8 cellular contexts compared by ENCODE assay signal in genomic region chr15:68230157-68231100, GRCh38. TPM values are rescaled to one million over a fixed set of nuclear protein-coding genes. Genes with fewer than 3 reads are reported as not detected.
A peak's percentile ranks its signal among the peaks of the same experiment; 100 is the strongest.
DNase-seq lines count a peak whose midpoint lies in the region; TF ChIP-seq lines count a peak whose summit lies in the region.

No MANE protein-coding gene starts in this region.

- H3K27ac ChIP-seq in KOPT-K1 (ENCODE audit: low read depth, low read length, poor library complexity, severe bottlenecking), result peak overlapping the region; percentile 85
- peak overlapping the region; percentile 88 to 91 for H3K27ac ChIP-seq in liver (ENCODE audit: low read depth in 1 of 2, low read length in 2 of 2)
- peak overlapping the region; percentile 85 to 93 (median 86) for H3K27ac ChIP-seq in tibial nerve

- no peak for TF ChIP-seq POLR2A in tibial nerve (IDR thresholded peaks at IDR 0.05)

- H3K36me3 ChIP-seq in KOPT-K1 (ENCODE audit: insufficient read depth, low read length) (no peaks in the 10 kb centered on the region), liver (ENCODE audit: control insufficient read depth in 4 of 4, insufficient read depth in 3 of 4, low read depth in 1 of 4, low read length in 3 of 4) (no peaks in the 10 kb centered on the region), tibial nerve (no peaks in the 10 kb centered on the region)

- H3K9me3 ChIP-seq in KOPT-K1 (ENCODE audit: insufficient read depth, low read length, poor library complexity, severe bottlenecking) (no peaks in the 10 kb centered on the region), liver (ENCODE audit: control insufficient read depth in 4 of 4, low read length in 3 of 4) (no peaks in the 10 kb centered on the region), tibial nerve (no peaks in the 10 kb centered on the region)

- in situ Hi-C loops in astrocyte of the cerebellum (cut with HindIII; ENCODE audit: low sequenced_read_pairs), result no loop called here

- 65% methylated on average over 20 of the region's 20 CpGs for WGBS in liver
- 59 to 63% methylated on average over 20 of the region's 20 CpGs for WGBS in tibial nerve, 2 donors

- DNase-seq in DMS53 (lab: John Stamatoyannopoulos, UW) (peak; percentile 47), DMS53 treated with DMSO at 0.1 percent for 48 hours (lab: John Stamatoyannopoulos, UW; ENCODE audit: unreplicated experiment) (no peak), astrocyte of the cerebellum (ENCODE audit: low read depth) (no peak), tibial nerve (ENCODE audit: low spot score in 2 of 2) (no peak), COLO829 (ENCODE audit: low spot score) (no peak), activated gamma-delta T cell treated with Interleukin-2 at 50 U/mL for 16 hours (no peak)

- H3K9ac ChIP-seq in liver (ENCODE audit: low read depth in 1 of 2, low read length in 2 of 2), result peak overlapping the region; percentile 48 to 60

- no peak for TF ChIP-seq CTCF in astrocyte of the cerebellum (IDR thresholded peaks at IDR 0.05; ENCODE audit: low read depth, low read length, missing control alignments)
- no peak for TF ChIP-seq CTCF in liver (IDR thresholded peaks at IDR 0.05; ENCODE audit: low read depth, low read length, missing input control)
- no peak for TF ChIP-seq CTCF in tibial nerve (IDR thresholded peaks at IDR 0.05)

- no peak for TF ChIP-seq EP300 in tibial nerve (IDR thresholded peaks at IDR 0.05)

- no peaks in the 10 kb centered on the region for H3K27me3 ChIP-seq in liver (ENCODE audit: control insufficient read depth in 4 of 4, insufficient read depth in 4 of 4, low read length in 3 of 4)
- no peaks in the 10 kb centered on the region for H3K27me3 ChIP-seq in tibial nerve

- H3K4me3 ChIP-seq in astrocyte of the cerebellum (ENCODE audit: low read depth, low read length), result peak overlapping the region; percentile 81
- peak overlapping the region; percentile 66 to 87 (median 80) for H3K4me3 ChIP-seq in liver (ENCODE audit: low read depth in 1 of 3, low read length in 3 of 3)
- peak overlapping the region; percentile 80 to 98 (median 92) for H3K4me3 ChIP-seq in tibial nerve

- H3K4me1 ChIP-seq in liver (ENCODE audit: control insufficient read depth in 4 of 4, insufficient read depth in 4 of 4, low read length in 3 of 4), result peaks cover 8 to 26% (median 19%) of the 10 kb centered on the region in 4 donors
- H3K4me1 ChIP-seq in tibial nerve, result peaks cover 0 to 22% (median 10%) of the 10 kb centered on the region in 4 donors

- TF ChIP-seq RAD21 in liver (IDR thresholded peaks at IDR 0.05), result peak in 1 of 2 donors; percentile 24

TF ChIP-seq in liver, 16 proteins besides CTCF, POLR2A, EP300 and RAD21:
- TF ChIP-seq HNF4A (conservative IDR thresholded peaks at IDR 0.05) (no peak), SP1 (IDR thresholded peaks at IDR 0.05) (peak; percentile 21)
TF ChIP-seq in liver: peak in this region for 1.

RNA-seq across cellular contexts. Expression of gene CLN6, which starts 0.9 kb away (rescaled TPM):
- total RNA-seq in liver (10 to 100 TPM; 17.4 to 21.2 TPM), tibial nerve (10 to 100 TPM; 10.0 to 28.8 (median 16.3) TPM)
- polyA plus RNA-seq in liver, result 10 to 100 TPM in 1 of 2 donors, 1 to 10 TPM in 1; 7.2 to 13.3 TPM

RNA-seq across cellular contexts. Expression of gene CALML4, which starts 25.3 kb away (rescaled TPM):
- 1 to 10 TPM; 6.2 to 8.0 TPM for total RNA-seq in liver
- polyA plus RNA-seq in liver, result 1 to 10 TPM; 3.6 to 6.8 TPM
- total RNA-seq in tibial nerve, result 10 to 100 TPM in 3 of 4 donors, 1 to 10 TPM in 1; 7.5 to 27.1 (median 13.6) TPM

RNA-seq across cellular contexts. Expression of gene FEM1B, which starts 47.1 kb away (rescaled TPM):
- total RNA-seq in liver (10 to 100 TPM; 27.7 to 39.5 TPM), tibial nerve (10 to 100 TPM; 39.0 to 47.6 (median 39.9) TPM)
- polyA plus RNA-seq in liver, result 1 to 10 TPM; 6.2 to 8.0 TPM
